ENCODE assay signal across 7 cellular contexts in the genomic region with DNA sequence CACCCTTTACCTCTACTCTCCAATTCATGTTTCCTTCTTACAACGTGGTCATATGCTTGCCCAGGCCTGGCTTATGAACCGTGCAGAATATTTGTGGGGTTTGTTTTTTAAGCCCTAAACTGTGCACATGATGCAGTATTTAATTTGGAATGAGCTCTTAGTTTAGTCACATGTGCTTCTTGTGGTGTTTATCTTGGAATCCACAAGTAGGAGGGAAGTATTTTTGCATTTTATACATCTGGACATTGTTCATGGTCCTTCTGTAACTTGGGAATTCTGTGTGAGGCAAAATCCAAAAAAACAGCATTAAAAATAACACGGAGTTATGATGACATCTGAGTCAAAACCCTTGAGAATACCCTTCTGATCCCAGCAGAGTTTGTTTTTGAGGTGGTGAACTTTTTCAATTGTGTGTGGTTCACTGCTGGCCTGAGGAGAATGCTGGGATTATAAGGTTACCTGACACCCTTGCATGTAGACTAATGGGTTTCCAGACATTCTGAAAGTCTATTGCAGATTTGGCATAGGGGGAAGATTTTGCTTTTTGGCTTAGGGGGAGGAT.
DNase-seq lines count a peak whose midpoint lies in the region; ATAC-seq, FAIRE-seq and TF ChIP-seq lines count a peak whose summit lies in the region.

No MANE protein-coding gene starts in this region.

- H3K4me3 Mint-ChIP-seq in activated naive CD8-positive, alpha-beta T cell treated with anti-CD3 and anti-CD28 coated beads, Interleukin-2, amount 50 U/mL, for 24 hours, result no peak overlapping the region

- no peaks in the 10 kb centered on the region for H3K27me3 Mint-ChIP-seq in activated naive CD8-positive, alpha-beta T cell treated with anti-CD3 and anti-CD28 coated beads, Interleukin-2, amount 50 U/mL, for 24 hours

- peaks cover 73% of the 10 kb centered on the region for H3K4me1 ChIP-seq in HUES64 (ENCODE audit: insufficient read depth, low read length)
- H3K4me1 ChIP-seq in HepG2 (ENCODE audit: insufficient read depth, low read length), result peaks cover 42% of the 10 kb centered on the region
- peaks cover 8 to 51% (median 31%) of the 10 kb centered on the region in 4 donors for H3K4me1 ChIP-seq in tibial artery

- TF ChIP-seq RAD21 in HepG2 (CRISPR knock-in tag; IDR thresholded peaks at IDR 0.05), result no peak

- TF ChIP-seq CTCF in choroid plexus epithelial cell (conservative IDR thresholded peaks at IDR 0.05; ENCODE audit: low read depth, low read length), result no peak
- no peak for TF ChIP-seq CTCF in HepG2 (CRISPR knock-in tag; IDR thresholded peaks at IDR 0.05)
- TF ChIP-seq CTCF in tibial artery (IDR thresholded peaks at IDR 0.05), result no peak

- H3K27ac ChIP-seq in HUES64 (ENCODE audit: low read depth, low read length) (peak overlapping the region; percentile 66), HepG2 (ENCODE audit: extremely low read length, insufficient read depth, low read length) (peak overlapping the region; percentile 43), tibial artery (peak overlapping the region; percentile 75 to 80)

- H2AFZ ChIP-seq in HepG2 (ENCODE audit: low read length), result no peak overlapping the region

- H3K27me3 ChIP-seq in HUES64 (ENCODE audit: insufficient read depth, low read length) (no peaks in the 10 kb centered on the region), HepG2 (ENCODE audit: control insufficient read depth in 1 of 2, insufficient read depth in 2 of 2, low read length in 2 of 2) (no peaks in the 10 kb centered on the region), tibial artery (no peaks in the 10 kb centered on the region)

- ATAC-seq in HepG2 (peak; percentile 80), GM18873 (IDR thresholded peaks at IDR 0.05; ENCODE audit: low FRiP score, unreplicated experiment) (no peak)
- ATAC-seq in activated CD4-positive, CD25-positive, alpha-beta regulatory T cell treated with anti-CD3 and anti-CD28 coated beads, Interleukin-2, amount 50 U/mL, for 24 hours, result no peak
- no peak for ATAC-seq in activated naive CD8-positive, alpha-beta T cell treated with anti-CD3 and anti-CD28 coated beads, Interleukin-2, amount 50 U/mL, for 24 hours

- in situ Hi-C loops in HepG2 (cut with HindIII; ENCODE audit: extremely low pct_ligation_motif_present, low pct_unique_long_range_greater_than_20kb), result loop anchor here (10.0 to 25.0 kb wide), 2 partner anchors 304 to 721 kb away; no protein-coding TSS in a partner anchor

- H4K20me1 ChIP-seq in HepG2 (ENCODE audit: insufficient read depth, low read length), result no peaks in the 10 kb centered on the region

- H3K9ac ChIP-seq in HUES64 (ENCODE audit: low read depth, low read length), result peak overlapping the region; percentile 9; the same call in 1 of the 2 replicates
- peak overlapping the region; percentile 28; the same call in 1 of the 2 replicates for H3K9ac ChIP-seq in HepG2 (ENCODE audit: insufficient read depth, low read depth, low read length)

- POLR2A ChIA-PET in HepG2 (lab: Yijun Ruan, JAX), result no interaction called here

- no peaks in the 10 kb centered on the region for H3K36me3 ChIP-seq in HUES64 (ENCODE audit: insufficient read depth, low read length)
- H3K36me3 ChIP-seq in HepG2 (replicated peaks in 1 of 2; ENCODE audit: control insufficient read depth in 1 of 2, insufficient read depth in 2 of 2, low read length in 2 of 2), result no peaks in the 10 kb centered on the region
- no peaks in the 10 kb centered on the region for H3K36me3 ChIP-seq in tibial artery

- H3K4me3 ChIP-seq in HUES64 (ENCODE audit: low read length) (no peak overlapping the region), choroid plexus epithelial cell (ENCODE audit: low read depth, low read length) (no peak overlapping the region), HepG2 (replicated peaks in 1 of 3; ENCODE audit: insufficient read depth in 1 of 3, low read depth in 2 of 3, low read length in 3 of 3) (peak overlapping the region in 2 of 3 experiments; percentile 23 to 33; a peak in 2 of 6 replicates), tibial artery (no peak overlapping the region)

- no peaks in the 10 kb centered on the region for H3K9me3 Mint-ChIP-seq in activated naive CD8-positive, alpha-beta T cell treated with anti-CD3 and anti-CD28 coated beads, Interleukin-2, amount 50 U/mL, for 24 hours

- intact Hi-C loops in HepG2 (cut with micrococcal nuclease; ENCODE audit: unreplicated experiment), result loop anchor here (2.0 to 10.0 kb wide), 3 partner anchors 104 to 901 kb away; no protein-coding TSS in a partner anchor
- intact Hi-C loops in tibial artery (cut with DNase I; ENCODE audit: low total_unique reads), result loop anchor here (5.0 to 10.0 kb wide), 3 partner anchors 306 to 844 kb away; no protein-coding TSS in a partner anchor

- DNase-seq in choroid plexus epithelial cell (ENCODE audit: low read depth), result peak; percentile 91
- no peak for DNase-seq in HepG2 (ENCODE audit: low spot score)
- DNase-seq in tibial artery, result peak; percentile 33 to 71
- DNase-seq in activated naive CD8-positive, alpha-beta T cell treated with anti-CD3 and anti-CD28 coated beads, Interleukin-2, amount 50 U/mL, for 24 hours, result no peak

- no peak for TF ChIP-seq POLR2A in HepG2 (IDR thresholded peaks at IDR 0.05; ENCODE audit: insufficient read depth in 1 of 2, low read depth in 2 of 2, low read length in 2 of 2)

- peak; percentile 32 for FAIRE-seq in HepG2 (lab: Jason Lieb, UNC)

- WGBS in HUES64, result 68% methylated on average over 3 of the region's 3 CpGs
- WGBS in HepG2 (ENCODE audit: low lambda C conversion rate), result 1% methylated on average over 3 of the region's 3 CpGs

- H3K4me1 Mint-ChIP-seq in activated naive CD8-positive, alpha-beta T cell treated with anti-CD3 and anti-CD28 coated beads, Interleukin-2, amount 50 U/mL, for 24 hours, result peaks cover 9% of the 10 kb centered on the region

- no peaks in the 10 kb centered on the region for H3K36me3 Mint-ChIP-seq in activated naive CD8-positive, alpha-beta T cell treated with anti-CD3 and anti-CD28 coated beads, Interleukin-2, amount 50 U/mL, for 24 hours (ENCODE audit: low read depth)

- H3K4me2 ChIP-seq in HepG2 (ENCODE audit: low read depth, low read length), result peak overlapping the region; percentile 66

- no peaks in the 10 kb centered on the region for H3K9me3 ChIP-seq in HUES64 (ENCODE audit: insufficient read depth, low read depth, low read length)
- no peaks in the 10 kb centered on the region for H3K9me3 ChIP-seq in HepG2 (ENCODE audit: low read length)
- no peaks in the 10 kb centered on the region for H3K9me3 ChIP-seq in tibial artery

- no TSS peak for BruUV-seq in HepG2 (replicated peaks; lab: Mats Ljungman, UMichigan)

- TF ChIP-seq EP300 in HepG2 (IDR thresholded peaks at IDR 0.05; ENCODE audit: low read depth in 2 of 2, low read length in 2 of 2) (no peak), HepG2 (CRISPR knock-in tag; IDR thresholded peaks at IDR 0.05; ENCODE audit: borderline replicate concordance) (no peak)

- no peaks in the 10 kb centered on the region for H3K79me2 ChIP-seq in HepG2 (ENCODE audit: insufficient read depth, low read length)

- H3K27ac Mint-ChIP-seq in activated naive CD8-positive, alpha-beta T cell treated with anti-CD3 and anti-CD28 coated beads, Interleukin-2, amount 50 U/mL, for 24 hours, result no peak overlapping the region

- CTCF ChIA-PET in HepG2 (lab: Yijun Ruan, JAX; ENCODE audit: low intra/inter-chr PET ratio, low total read pairs), result no interaction called here

TF ChIP-seq in HepG2, 621 proteins besides CTCF, POLR2A, EP300 and RAD21 (continues in another document):
- TF ChIP-seq RBM39 (IDR thresholded peaks at IDR 0.05; ENCODE audit: low read depth, low read length, poor library complexity, severe bottlenecking) (no peak), LRRFIP1 (CRISPR knock-in tag; conservative IDR thresholded peaks at IDR 0.05) (no peak), ZNF672 (CRISPR knock-in tag; IDR thresholded peaks at IDR 0.05) (no peak), KAT8 (CRISPR knock-in tag; IDR thresholded peaks at IDR 0.05) (no peak), CBX2 (IDR thresholded peaks at IDR 0.05; ENCODE audit: low read depth, low read length) (no peak), CBX2 (CRISPR knock-in tag; IDR thresholded peaks at IDR 0.05; ENCODE audit: low read depth) (no peak), PLSCR1 (CRISPR knock-in tag; IDR thresholded peaks at IDR 0.05; ENCODE audit: borderline replicate concordance) (no peak), ZNF33B (CRISPR knock-in tag; IDR thresholded peaks at IDR 0.05) (no peak), ATF5 (CRISPR knock-in tag; IDR thresholded peaks at IDR 0.05; ENCODE audit: low read depth) (no peak), MIER2 (CRISPR knock-in tag; IDR thresholded peaks at IDR 0.05) (no peak)

Comparison
In these comparisons a context has a peak if more than half of its experiments do, and no peak if none do; other contexts are left out.
1. H3K4me3 ChIP-seq: peak in HepG2 (2 of 3); none in HUES64 (single experiment), choroid plexus epithelial cell (single experiment) and tibial artery (0 of 2).
2. DNase-seq: peak in choroid plexus epithelial cell (single experiment) and tibial artery (2 of 2); none in HepG2 (single experiment) and activated naive CD8-positive, alpha-beta T cell treated with anti-CD3 and anti-CD28 coated beads, Interleukin-2, amount 50 U/mL, for 24 hours (single experiment).
3. Peak in every context shown above with its lines, with median percentiles within 50 percentile points of each other: H3K27ac ChIP-seq.